ENCODE assay signal across 21 cellular contexts in genomic region chr10:129136074-129136473, GRCh38.
DNase-seq lines count a peak whose midpoint lies in the region; ATAC-seq and TF ChIP-seq lines count a peak whose summit lies in the region.
"Had no signal": no experiment of that assay in that cellular context is flagged by ENCODE, and none has a peak within 500 bp of the region (broad histone marks: within the 10 kb centered on the region; RNA-seq: fewer than 3 reads in every experiment).

No MANE protein-coding gene starts in this region.

- intact Hi-C loops in Right ventricle myocardium inferior (cut with DNase I): no loop called here

- TF ChIP-seq CTCF in right atrium auricular region (IDR thresholded peaks at IDR 0.05) (no peak), WTC11 (IDR thresholded peaks at IDR 0.05) (no peak), nephron progenitor cell (IDR thresholded peaks at IDR 0.05) (no peak)

- no peaks in the 10 kb centered on the region for H3K9me3 ChIP-seq in right atrium auricular region
- H3K9me3 ChIP-seq: BLaER1, Caco-2 had no signal

- H3K36me3 Mint-ChIP-seq in WTC11 (no peaks in the 10 kb centered on the region), nephron progenitor cell (ENCODE audit: low read depth) (no peaks in the 10 kb centered on the region)
- H3K36me3 Mint-ChIP-seq: CD4-positive, CD25-positive, alpha-beta regulatory T cell; CD8-positive, alpha-beta T cell had no signal

- no peaks in the 10 kb centered on the region for H3K36me3 ChIP-seq in right atrium auricular region
- H3K36me3 ChIP-seq: BLaER1 had no signal

- H3K27ac Mint-ChIP-seq in WTC11: no peak overlapping the region
- peak overlapping the region; percentile 39 for H3K27ac Mint-ChIP-seq in nephron progenitor cell
- H3K27ac Mint-ChIP-seq: B cell; CD4-positive, CD25-positive, alpha-beta regulatory T cell; CD8-positive, alpha-beta T cell had no signal

- peak; percentile 30 for DNase-seq in right atrium auricular region (ENCODE audit: low spot score)
- no peak for DNase-seq in Right ventricle myocardium inferior (ENCODE audit: missing footprints)
- no peak for DNase-seq in WTC11 (ENCODE audit: low spot score)
- no peak for DNase-seq in nephron progenitor cell
- no peak for DNase-seq in NCI-H446 treated with DMSO at 0.1 percent for 48 hours (lab: John Stamatoyannopoulos, UW)
- DNase-seq in activated CD8-positive, alpha-beta memory T cell treated with anti-CD3 and anti-CD28 coated beads, Interleukin-2, amount 50 U/mL, for 48 hours: no peak
- DNase-seq: Caco-2; CD4-positive, CD25-positive, alpha-beta regulatory T cell; CD8-positive, alpha-beta T cell; DMS 273 treated with DMSO at 0.1 percent for 48 hours; DMS79; EL; GDM1; GOT3; HCEC 1CT had no signal

- CTCF ChIA-PET in WTC11 (lab: Charles Lee): no interaction called here

- POLR2A ChIA-PET in WTC11 (lab: Charles Lee): no interaction called here

- H3K4me3 Mint-ChIP-seq in WTC11: no peak overlapping the region
- no peak overlapping the region for H3K4me3 Mint-ChIP-seq in nephron progenitor cell
- H3K4me3 Mint-ChIP-seq: B cell; CD4-positive, CD25-positive, alpha-beta regulatory T cell; CD8-positive, alpha-beta T cell had no signal

- H3K27me3 ChIP-seq in right atrium auricular region: no peaks in the 10 kb centered on the region
- H3K27me3 ChIP-seq: BLaER1 had no signal

- ATAC-seq in Right ventricle myocardium inferior (no peak), WTC11 (peak; percentile 27), GM18868 (IDR thresholded peaks at IDR 0.05; ENCODE audit: unreplicated experiment) (no peak)
- ATAC-seq: CD8-positive, alpha-beta T cell; GM12878 had no signal

- no peak overlapping the region for H3K4me3 ChIP-seq in right atrium auricular region
- H3K4me3 ChIP-seq: BLaER1, GM12878 had no signal

- no peak overlapping the region for H3K27ac ChIP-seq in right atrium auricular region
- H3K27ac ChIP-seq: 22Rv1, BLaER1, C4-2B had no signal

- H3K4me1 ChIP-seq in right atrium auricular region: no peaks in the 10 kb centered on the region
- H3K4me1 ChIP-seq: Caco-2 had no signal

- peaks cover 51% of the 10 kb centered on the region for H3K4me1 Mint-ChIP-seq in WTC11
- peaks cover 55% of the 10 kb centered on the region for H3K4me1 Mint-ChIP-seq in nephron progenitor cell

- H3K27me3 Mint-ChIP-seq in WTC11 (ENCODE audit: low read depth) (no peaks in the 10 kb centered on the region), nephron progenitor cell (ENCODE audit: low read depth, poor library complexity) (peaks cover 16% of the 10 kb centered on the region)

- H3K9me3 Mint-ChIP-seq in WTC11: no peaks in the 10 kb centered on the region
- no peaks in the 10 kb centered on the region for H3K9me3 Mint-ChIP-seq in nephron progenitor cell
- H3K9me3 Mint-ChIP-seq: CD4-positive, CD25-positive, alpha-beta regulatory T cell; CD8-positive, alpha-beta T cell had no signal

TF ChIP-seq in WTC11, 78 proteins besides CTCF, POLR2A, EP300 and RAD21:
- TF ChIP-seq FOXP4 (CRISPR knock-in tag; IDR thresholded peaks at IDR 0.05): no peak
- no peak for TF ChIP-seq ZNF671 (CRISPR knock-in tag; IDR thresholded peaks at IDR 0.05)
- no peak for TF ChIP-seq NR3C1 (CRISPR knock-in tag; conservative IDR thresholded peaks at IDR 0.05; ENCODE audit: low read depth)
- no peak for TF ChIP-seq SP1 (CRISPR knock-in tag; conservative IDR thresholded peaks at IDR 0.05)
- no peak for TF ChIP-seq NFE2L1 (CRISPR knock-in tag; IDR thresholded peaks at IDR 0.05)
- no peak for TF ChIP-seq USF1 (CRISPR knock-in tag; IDR thresholded peaks at IDR 0.05)
- no peak for TF ChIP-seq USF2 (CRISPR knock-in tag; IDR thresholded peaks at IDR 0.05)
- no peak for TF ChIP-seq SOX15 (CRISPR knock-in tag; IDR thresholded peaks at IDR 0.05)
- no peak for TF ChIP-seq NFYB (CRISPR knock-in tag; conservative IDR thresholded peaks at IDR 0.05; ENCODE audit: low read depth)
- TF ChIP-seq ZNF512 (CRISPR knock-in tag; IDR thresholded peaks at IDR 0.05; ENCODE audit: borderline replicate concordance): no peak
- TF ChIP-seq CREB1 (CRISPR knock-in tag; IDR thresholded peaks at IDR 0.05): no peak
- TF ChIP-seq PRDM15 (CRISPR knock-in tag; IDR thresholded peaks at IDR 0.05): no peak
- no peak for TF ChIP-seq TP53 (CRISPR knock-in tag; IDR thresholded peaks at IDR 0.05)
TF ChIP-seq in WTC11: peak in this region for 0.
